Comparison of ENCODE assay signal across 10 cellular contexts in genomic region chr19:5561559-5561958, GRCh38. TPM values are rescaled to one million over a fixed set of nuclear protein-coding genes. Genes with fewer than 3 reads are reported as not detected.
DNase-seq lines count a peak whose midpoint lies in the region; ATAC-seq and TF ChIP-seq lines count a peak whose summit lies in the region.
"Had no signal": no experiment of that assay in that cellular context is flagged by ENCODE, and none has a peak within 500 bp of the region (broad histone marks: within the 10 kb centered on the region; RNA-seq: fewer than 3 reads in every experiment).

No MANE protein-coding gene starts in this region.

- H3K36me3 Mint-ChIP-seq in endodermal cell (ENCODE audit: low read depth): no peaks in the 10 kb centered on the region

- H3K4me1 ChIP-seq in endodermal cell (ENCODE audit: control insufficient read depth, insufficient read depth, low read length) (no peaks in the 10 kb centered on the region), psoas muscle (no peaks in the 10 kb centered on the region)

- WGBS in endodermal cell (ENCODE audit: insufficient coverage in 1 of 2, insufficient read length in 1 of 2), 2 experiments: 84 to 87% methylated on average over 6 of the region's 6 CpGs
- 61 to 74% (median 68%) methylated on average over 6 of the region's 6 CpGs for WGBS in psoas muscle, 3 donors

- TF ChIP-seq CTCF in GM06990 (IDR thresholded peaks at IDR 0.05; ENCODE audit: insufficient read depth, low read length, poor library complexity, severe bottlenecking) (peak; percentile 37), LNCaP clone FGC (IDR thresholded peaks at IDR 0.05; ENCODE audit: control insufficient read depth, extremely low read depth, insufficient read depth) (peak; percentile 24; the same call in 1 of the 2 replicates), endodermal cell (conservative IDR thresholded peaks at IDR 0.05) (peak; percentile 88), psoas muscle (IDR thresholded peaks at IDR 0.05) (peak; percentile 23)

- no peak for ATAC-seq in psoas muscle

- in situ Hi-C loops in ACHN (cut with HindIII; ENCODE audit: low pct_ligation_motif_present, low pct_unique_long_range_greater_than_20kb, low sequenced_read_pairs): no loop called here

- H3K36me3 ChIP-seq in GM06990 (ENCODE audit: control insufficient read depth, insufficient read depth, low read length) (no peaks in the 10 kb centered on the region), endodermal cell (ENCODE audit: control insufficient read depth, insufficient read depth, low read length) (no peaks in the 10 kb centered on the region), psoas muscle (ENCODE audit: insufficient read depth in 1 of 2, low read depth in 1 of 2) (no peaks in the 10 kb centered on the region)

- H3K27ac ChIP-seq in endodermal cell (ENCODE audit: low read depth, low read length) (no peak overlapping the region), psoas muscle (no peak overlapping the region)

- no peaks in the 10 kb centered on the region for H3K4me1 Mint-ChIP-seq in endodermal cell

- H3K9me3 Mint-ChIP-seq in endodermal cell: peaks cover 9% of the 10 kb centered on the region

- H3K9ac ChIP-seq in endodermal cell (ENCODE audit: extremely low read depth, low read length, poor library complexity, severe bottlenecking): no peak overlapping the region

- H3K27me3 Mint-ChIP-seq in endodermal cell (ENCODE audit: insufficient read depth): peaks cover 16% of the 10 kb centered on the region

- intact Hi-C loops in psoas muscle (cut with DNase I): no loop called here

- H3K27ac Mint-ChIP-seq in endodermal cell: no peak overlapping the region

- no peak for DNase-seq in GM06990 (ENCODE audit: extremely low read depth, insufficient read length)
- no peak for DNase-seq in LNCaP clone FGC (ENCODE audit: low read depth)
- DNase-seq in endodermal cell: peak; percentile 65
- DNase-seq in psoas muscle: no peak
- no peak for DNase-seq in ACHN
- DNase-seq in DMS153 treated with DMSO at 0.1 percent for 48 hours (lab: John Stamatoyannopoulos, UW; ENCODE audit: unreplicated experiment): no peak
- DNase-seq in cerebellum (ENCODE audit: low spot score): no peak
- DNase-seq: anterior cingulate cortex, GDM1, NCI-H1105 treated with DMSO at 0.1 percent for 48 hours had no signal

- no peaks in the 10 kb centered on the region; the same call in 1 of the 2 replicates for H3K27me3 ChIP-seq in GM06990 (replicated peaks; ENCODE audit: control insufficient read depth, insufficient read depth, low read length)
- H3K27me3 ChIP-seq in endodermal cell (ENCODE audit: control insufficient read depth, insufficient read depth, low read length, poor library complexity, severe bottlenecking): peaks cover 9% of the 10 kb centered on the region
- H3K27me3 ChIP-seq in psoas muscle (ENCODE audit: insufficient read depth in 3 of 3, low read length in 2 of 3): peaks cover 0 to 73% (median 40%) of the 10 kb centered on the region in 3 donors

- H3K4me3 Mint-ChIP-seq in endodermal cell: no peak overlapping the region

- H3K4me3 ChIP-seq in GM06990 (replicated peaks; ENCODE audit: low read depth, low read length) (no peak overlapping the region), LNCaP clone FGC (ENCODE audit: low read depth, low read length) (no peak overlapping the region), endodermal cell (ENCODE audit: low read length) (no peak overlapping the region), psoas muscle (no peak overlapping the region)

- H3K9me3 ChIP-seq in endodermal cell (ENCODE audit: control insufficient read depth, low read length) (no peaks in the 10 kb centered on the region), psoas muscle (peaks cover 8% of the 10 kb centered on the region)

RNA-seq across cellular contexts. Expression of gene TINCR, which starts 6.2 kb away (rescaled TPM):
- 1 to 10 TPM in 1 of 2 donors, under 1 TPM in 1; 0.53 to 1.2 TPM for total RNA-seq in endodermal cell
- 2.4 TPM for polyA plus RNA-seq in endodermal cell (2013, experiment 1 of 2)
- polyA plus RNA-seq in endodermal cell (2013, experiment 2 of 2): 2.6 TPM
- under 1 TPM in 3 of 4 donors, not detected in 1; 0.09 to 0.38 (median 0.27) TPM for total RNA-seq in psoas muscle
- polyA plus RNA-seq in psoas muscle: under 1 TPM in 2 of 3 donors, not detected in 1; 0.06 to 0.18 TPM
- 1.1 TPM for total RNA-seq in cerebellum

Comparison
In these comparisons a context has a peak if more than half of its experiments do, and no peak if none do; other contexts are left out.
1. CTCF ChIP-seq: peak in every context shown above with its lines; median percentile 88 in endodermal cell; 37 in GM06990; 24 in LNCaP clone FGC; 23 in psoas muscle.